Comparison of ENCODE assay signal across 10 cellular contexts in genomic region chr1:58251415-58252073, GRCh38.
DNase-seq lines count a peak whose midpoint lies in the region; ATAC-seq and TF ChIP-seq lines count a peak whose summit lies in the region.
"Had no signal": no experiment of that assay in that cellular context is flagged by ENCODE, and none has a peak within 500 bp of the region (broad histone marks: within the 10 kb centered on the region; RNA-seq: fewer than 3 reads in every experiment).

No MANE protein-coding gene starts in this region.

- DNase-seq in SK-MEL-5 (ENCODE audit: low read depth, low spot score) (peak; percentile 59), left lobe of liver (ENCODE audit: low spot score) (no peak), NCI-H128 (lab: John Stamatoyannopoulos, UW; ENCODE audit: unreplicated experiment) (no peak), T-helper 17 cell (no peak), NCI-H2081 (lab: John Stamatoyannopoulos, UW) (no peak)

- H3K4me3 Mint-ChIP-seq in T-helper 17 cell, result no peak overlapping the region
- H3K4me3 Mint-ChIP-seq: activated naive CD4-positive, alpha-beta T cell treated with anti-CD3 and anti-CD28 coated beads, Interleukin-2, amount 50 U/mL, for 24 hours; stimulated activated effector memory CD8-positive, alpha-beta T cell treated with anti-CD3 and anti-CD28 coated beads, Interleukin-12 subunit alpha, Interleukin-12 subunit beta, amount 100 ng/mL, for 72 hours had no signal

- no peak overlapping the region for H3K27ac Mint-ChIP-seq in T-helper 17 cell
- H3K27ac Mint-ChIP-seq: activated naive CD4-positive, alpha-beta T cell treated with anti-CD3 and anti-CD28 coated beads, Interleukin-2, amount 50 U/mL, for 24 hours; stimulated activated effector memory CD8-positive, alpha-beta T cell treated with anti-CD3 and anti-CD28 coated beads, Interleukin-12 subunit alpha, Interleukin-12 subunit beta, amount 100 ng/mL, for 72 hours had no signal

- H3K4me2 ChIP-seq in DOHH2 (ENCODE audit: low read length), result no peak overlapping the region

- H3F3A ChIP-seq in DOHH2 (ENCODE audit: control insufficient read depth, insufficient read depth), result no peaks in the 10 kb centered on the region

- POLR2A ChIA-PET in HEK293 (lab: Yijun Ruan, JAX), result no interaction called here

- H3K9me3 ChIP-seq in DOHH2 (ENCODE audit: control insufficient read depth, insufficient read depth, low read length), result no peaks in the 10 kb centered on the region
- H3K9me3 ChIP-seq in HEK293 (ENCODE audit: control insufficient read depth, insufficient read depth, low read depth, low read length), result no peaks in the 10 kb centered on the region
- H3K9me3 ChIP-seq in T-helper 17 cell (ENCODE audit: control insufficient read depth, low read length, poor library complexity, severe bottlenecking), result no peaks in the 10 kb centered on the region

- TF ChIP-seq CTCF in DOHH2 (IDR thresholded peaks at IDR 0.05; ENCODE audit: low read depth, low read length, poor library complexity, severe bottlenecking), result peak; percentile 50
- no peak for TF ChIP-seq CTCF in HEK293 (tag by site-specific recombination; IDR thresholded peaks at IDR 0.05)

- peaks cover 2% of the 10 kb centered on the region for H3K4me1 Mint-ChIP-seq in T-helper 17 cell

- H3K4me3 ChIP-seq in DOHH2 (ENCODE audit: low read length) (no peak overlapping the region), HEK293 (ENCODE audit: low read depth, low read length) (no peak overlapping the region)

- in situ Hi-C loops in SK-MEL-5 (cut with HindIII; ENCODE audit: low pct_unique_long_range_greater_than_20kb, low sequenced_read_pairs), result no loop called here

- 0 out of 2 replicates have a peak, but pooled peaks cover 1% of the 10 kb centered on the region for H3K27me3 ChIP-seq in DOHH2 (ENCODE audit: control insufficient read depth, low read length)

- H3K36me3 Mint-ChIP-seq in T-helper 17 cell (ENCODE audit: low read depth), result no peaks in the 10 kb centered on the region
- H3K36me3 Mint-ChIP-seq: activated naive CD4-positive, alpha-beta T cell treated with anti-CD3 and anti-CD28 coated beads, Interleukin-2, amount 50 U/mL, for 24 hours; stimulated activated effector memory CD8-positive, alpha-beta T cell treated with anti-CD3 and anti-CD28 coated beads, Interleukin-12 subunit alpha, Interleukin-12 subunit beta, amount 100 ng/mL, for 72 hours had no signal

- CTCF ChIA-PET in HEK293 (lab: Yijun Ruan, JAX), result interaction anchor here (0.7 to 1.0 kb wide), 4 partner anchors 9 to 361 kb away, joined by 3 to 4 read pairs (median 3); no protein-coding TSS in a partner anchor

- H3K27me3 Mint-ChIP-seq in T-helper 17 cell, result peaks cover 42% of the 10 kb centered on the region

- no peaks in the 10 kb centered on the region for H3K4me1 ChIP-seq in DOHH2 (ENCODE audit: control insufficient read depth, low read length)
- H3K4me1 ChIP-seq in HEK293 (ENCODE audit: control insufficient read depth, insufficient read depth, low read length), result no peaks in the 10 kb centered on the region

- H3K79me2 ChIP-seq in DOHH2 (ENCODE audit: control insufficient read depth, low read length), result no peaks in the 10 kb centered on the region

- no peaks in the 10 kb centered on the region; the same call in 1 of the 2 replicates for H3K9me2 ChIP-seq in DOHH2 (replicated peaks; ENCODE audit: control insufficient read depth, low read length)

- no peaks in the 10 kb centered on the region for H4K20me1 ChIP-seq in DOHH2 (ENCODE audit: control insufficient read depth, insufficient read depth, low read depth, low read length)

- ATAC-seq in left lobe of liver (peak; percentile 57), GM18867 (IDR thresholded peaks at IDR 0.05; ENCODE audit: unreplicated experiment) (no peak), T-helper 17 cell (no peak)
- ATAC-seq: stimulated activated effector memory CD8-positive, alpha-beta T cell treated with anti-CD3 and anti-CD28 coated beads, Interleukin-12 subunit alpha, Interleukin-12 subunit beta, amount 100 ng/mL, for 72 hours had no signal

- H3K36me3 ChIP-seq in DOHH2 (ENCODE audit: control insufficient read depth, low read length) (no peaks in the 10 kb centered on the region), HEK293 (ENCODE audit: control insufficient read depth in 2 of 2, insufficient read depth in 1 of 2, low read length in 2 of 2) (no peaks in the 10 kb centered on the region)

- H3K27ac ChIP-seq in DOHH2 (ENCODE audit: low read depth, low read length), result no peak overlapping the region
- no peak overlapping the region for H3K27ac ChIP-seq in HEK293 (ENCODE audit: extremely low read depth, low read depth, low read length)

TF ChIP-seq in HEK293, 187 proteins besides CTCF, POLR2A, EP300 and RAD21:
- no peak for TF ChIP-seq ZXDB (tag by site-specific recombination; IDR thresholded peaks at IDR 0.05)
- peak; percentile 59; the same call in 1 of the 2 replicates for TF ChIP-seq MYNN (tag by site-specific recombination; IDR thresholded peaks at IDR 0.05; ENCODE audit: borderline replicate concordance)
